21 cellular contexts compared by ENCODE assay signal in the genomic region with DNA sequence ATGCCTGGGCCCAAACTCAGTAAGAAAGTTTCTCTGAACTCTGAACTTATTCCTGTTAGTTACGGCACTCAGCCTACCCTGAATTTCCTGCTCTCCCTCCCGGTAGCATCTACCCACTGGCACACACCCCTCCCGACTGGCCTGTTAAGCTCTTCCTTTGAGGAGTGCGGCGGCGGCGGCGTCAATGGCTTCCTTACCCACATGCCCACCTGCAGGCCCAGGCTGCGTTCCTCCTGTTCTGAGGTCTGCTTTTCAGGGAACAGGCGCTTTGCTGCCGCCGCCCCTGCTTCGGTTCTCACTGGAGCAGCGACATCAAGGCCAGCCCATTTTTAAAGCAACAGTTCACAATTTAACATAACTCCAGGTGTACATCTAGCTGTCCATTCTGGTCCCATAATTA.
DNase-seq lines count a peak whose midpoint lies in the region; ATAC-seq, FAIRE-seq and TF ChIP-seq lines count a peak whose summit lies in the region.
"Had no signal": no experiment of that assay in that cellular context is flagged by ENCODE, and none has a peak within 500 bp of the region (broad histone marks: within the 10 kb centered on the region; RNA-seq: fewer than 3 reads in every experiment).

No MANE protein-coding gene starts in this region.

- peak; percentile 13 to 38 for DNase-seq in T47D (ENCODE audit: low read depth in 1 of 2, low spot score in 1 of 2)
- no peak for DNase-seq in mammary epithelial cell
- DNase-seq in PC-9, result no peak
- peak; percentile 61 for DNase-seq in kidney tubule cell (ENCODE audit: low spot score)
- DNase-seq in urothelium cell line (ENCODE audit: low spot score), result peak; percentile 51
- DNase-seq in activated CD4-positive, alpha-beta T cell treated with anti-CD3 and anti-CD28 coated beads for 36 hours, result no peak
- no peak for DNase-seq in WTC11 (ENCODE audit: low spot score)
- no peak for DNase-seq in NCI-H748 (lab: John Stamatoyannopoulos, UW; ENCODE audit: unreplicated experiment)
- DNase-seq: 8988T, EL, HFFc6, Karpas-422, MM.1S, NCI-H1105 treated with DMSO at 0.1 percent for 48 hours, NCI-H187, NCI-H2171 treated with DMSO at 0.1 percent for 48 hours, NCI-H774 had no signal

- H4K20me1 ChIP-seq in mammary epithelial cell (ENCODE audit: insufficient read depth, low read length) (no peaks in the 10 kb centered on the region), PC-9 (ENCODE audit: insufficient read depth) (no peaks in the 10 kb centered on the region)

- no peaks in the 10 kb centered on the region for H3K9me2 ChIP-seq in PC-9 (ENCODE audit: insufficient read depth)

- no peak for ATAC-seq in activated CD4-positive, alpha-beta T cell treated with anti-CD3 and anti-CD28 coated beads for 36 hours
- ATAC-seq in WTC11, result no peak
- ATAC-seq: GM23338, Panc1, Right ventricle myocardium inferior had no signal

- no peak for TF ChIP-seq CTCF in mammary epithelial cell (conservative IDR thresholded peaks at IDR 0.05 in 1 of 2, IDR thresholded peaks at IDR 0.05 in 1 of 2; ENCODE audit: extremely low read depth in 1 of 2, insufficient read depth in 1 of 2, low read depth in 1 of 2, low read length in 2 of 2)
- no peak for TF ChIP-seq CTCF in PC-9 (conservative IDR thresholded peaks at IDR 0.05)
- TF ChIP-seq CTCF in WTC11 (IDR thresholded peaks at IDR 0.05), result no peak

- FAIRE-seq in urothelium cell line (lab: Jason Lieb, UNC), result no peak

- 88% methylated on average over 14 of the region's 14 CpGs for WGBS in mammary epithelial cell (ENCODE audit: low coverage, missing lambda C conversion rate)

- POLR2A ChIA-PET in PC-9 (lab: Charles Lee; ENCODE audit: unreplicated experiment), result no interaction called here
- POLR2A ChIA-PET in activated CD4-positive, alpha-beta T cell treated with anti-CD3 and anti-CD28 coated beads for 36 hours (lab: Charles Lee), result no interaction called here
- POLR2A ChIA-PET in WTC11 (lab: Charles Lee), result no interaction called here

- peaks cover 13% of the 10 kb centered on the region for H3K9me3 Mint-ChIP-seq in activated CD4-positive, alpha-beta T cell treated with anti-CD3 and anti-CD28 coated beads for 36 hours (ENCODE audit: low read depth)
- peaks cover 88% of the 10 kb centered on the region for H3K9me3 Mint-ChIP-seq in WTC11

- no peak overlapping the region for H2AFZ ChIP-seq in mammary epithelial cell (ENCODE audit: low read depth, low read length)
- peak overlapping the region; percentile 68; the same call in 1 of the 2 replicates for H2AFZ ChIP-seq in PC-9
- H2AFZ ChIP-seq: GM23338 had no signal

- in situ Hi-C loops in T47D (cut with HindIII; ENCODE audit: low pct_unique_long_range_greater_than_20kb, low sequenced_read_pairs) (no loop called here), mammary epithelial cell (cut with MboI; ENCODE audit: low sequenced_read_pairs in 2 of 2) (no loop called here)

- H3K36me3 ChIP-seq in mammary epithelial cell (ENCODE audit: insufficient read depth, low read length), result no peaks in the 10 kb centered on the region
- no peaks in the 10 kb centered on the region for H3K36me3 ChIP-seq in PC-9 (ENCODE audit: low read depth)

- H3K27ac Mint-ChIP-seq in activated CD4-positive, alpha-beta T cell treated with anti-CD3 and anti-CD28 coated beads for 36 hours, result no peak overlapping the region
- H3K27ac Mint-ChIP-seq in WTC11, result no peak overlapping the region
- H3K27ac Mint-ChIP-seq: GM23338, HFFc6 had no signal

- H3K27me3 ChIP-seq in mammary epithelial cell (ENCODE audit: insufficient read depth, low read length) (no peaks in the 10 kb centered on the region), PC-9 (ENCODE audit: insufficient read depth, low read depth) (peaks cover 14% of the 10 kb centered on the region; the same call in 1 of the 2 replicates)

- no peaks in the 10 kb centered on the region for H3K79me2 ChIP-seq in mammary epithelial cell (ENCODE audit: insufficient read depth, low read length)
- no peaks in the 10 kb centered on the region for H3K79me2 ChIP-seq in PC-9 (ENCODE audit: low read depth)

- H3K4me2 ChIP-seq in mammary epithelial cell (ENCODE audit: insufficient read depth, low read depth, low read length), result no peak overlapping the region
- H3K4me2 ChIP-seq in PC-9, result peak overlapping the region; percentile 49
- H3K4me2 ChIP-seq: GM23338 had no signal

- no peak overlapping the region for H3K9ac ChIP-seq in mammary epithelial cell (ENCODE audit: insufficient read depth, low read length)

- no peak overlapping the region for H3K27ac ChIP-seq in mammary epithelial cell (ENCODE audit: insufficient read depth, low read depth, low read length)
- no peak overlapping the region for H3K27ac ChIP-seq in PC-9
- H3K27ac ChIP-seq: SK-N-MC had no signal

- no peak overlapping the region for H3K4me3 Mint-ChIP-seq in activated CD4-positive, alpha-beta T cell treated with anti-CD3 and anti-CD28 coated beads for 36 hours
- H3K4me3 Mint-ChIP-seq in WTC11, result no peak overlapping the region
- H3K4me3 Mint-ChIP-seq: GM23338, HFFc6 had no signal

- no peaks in the 10 kb centered on the region for H3F3A ChIP-seq in PC-9 (ENCODE audit: insufficient read depth, low read depth)

- H3K4me1 Mint-ChIP-seq in activated CD4-positive, alpha-beta T cell treated with anti-CD3 and anti-CD28 coated beads for 36 hours, result no peaks in the 10 kb centered on the region
- H3K4me1 Mint-ChIP-seq in WTC11, result no peaks in the 10 kb centered on the region
- H3K4me1 Mint-ChIP-seq: GM23338 had no signal

- H3K36me3 Mint-ChIP-seq in activated CD4-positive, alpha-beta T cell treated with anti-CD3 and anti-CD28 coated beads for 36 hours (ENCODE audit: low read depth), result no peaks in the 10 kb centered on the region
- peaks cover 76% of the 10 kb centered on the region for H3K36me3 Mint-ChIP-seq in WTC11

- CTCF ChIA-PET in mammary epithelial cell (lab: Charles Lee; ENCODE audit: low non-redundant PET) (no interaction called here), PC-9 (lab: Charles Lee) (no interaction called here), WTC11 (lab: Charles Lee) (no interaction called here)
- CTCF ChIA-PET in activated CD4-positive, alpha-beta T cell treated with anti-CD3 and anti-CD28 coated beads for 36 hours (lab: Charles Lee), result no interaction called here

- dilution Hi-C loops in mammary epithelial cell (cut with HindIII; ENCODE audit: low sequenced_read_pairs), result no loop called here

- intact Hi-C loops in mammary epithelial cell (cut with micrococcal nuclease), result no loop called here
- intact Hi-C loops in PC-9 (cut with micrococcal nuclease; ENCODE audit: unreplicated experiment), result no loop called here
- intact Hi-C loops in activated CD4-positive, alpha-beta T cell treated with anti-CD3 and anti-CD28 coated beads for 36 hours (cut with DNase I, micrococcal nuclease), result no loop called here

- no peaks in the 10 kb centered on the region for H3K27me3 Mint-ChIP-seq in activated CD4-positive, alpha-beta T cell treated with anti-CD3 and anti-CD28 coated beads for 36 hours
- H3K27me3 Mint-ChIP-seq in WTC11 (ENCODE audit: low read depth), result no peaks in the 10 kb centered on the region; the same call in 1 of the 2 replicates

- H3K4me3 ChIP-seq in mammary epithelial cell (replicated peaks in 1 of 3; ENCODE audit: insufficient read depth in 1 of 3, low read depth in 2 of 3, low read length in 3 of 3) (no peak overlapping the region), PC-9 (peak overlapping the region; percentile 22; the same call in 1 of the 2 replicates)
- H3K4me3 ChIP-seq: GM23338, SK-N-MC had no signal

- no peaks in the 10 kb centered on the region for H3K4me1 ChIP-seq in mammary epithelial cell (ENCODE audit: insufficient read depth, low read length)
- no peaks in the 10 kb centered on the region for H3K4me1 ChIP-seq in PC-9 (replicated peaks; ENCODE audit: insufficient read depth)

- BruUV-seq in mammary epithelial cell (replicated peaks; lab: Mats Ljungman, UMichigan) (no TSS peak), PC-9 (replicated peaks; lab: Mats Ljungman, UMichigan) (no TSS peak)

- H3K9me3 ChIP-seq in mammary epithelial cell (replicated peaks; ENCODE audit: insufficient read depth, low read length), result peaks cover 16% of the 10 kb centered on the region
- no peaks in the 10 kb centered on the region for H3K9me3 ChIP-seq in PC-9 (ENCODE audit: insufficient read depth, low read depth)

TF ChIP-seq in WTC11, 78 proteins besides CTCF, POLR2A, EP300 and RAD21:
- TF ChIP-seq, protein P1, sequence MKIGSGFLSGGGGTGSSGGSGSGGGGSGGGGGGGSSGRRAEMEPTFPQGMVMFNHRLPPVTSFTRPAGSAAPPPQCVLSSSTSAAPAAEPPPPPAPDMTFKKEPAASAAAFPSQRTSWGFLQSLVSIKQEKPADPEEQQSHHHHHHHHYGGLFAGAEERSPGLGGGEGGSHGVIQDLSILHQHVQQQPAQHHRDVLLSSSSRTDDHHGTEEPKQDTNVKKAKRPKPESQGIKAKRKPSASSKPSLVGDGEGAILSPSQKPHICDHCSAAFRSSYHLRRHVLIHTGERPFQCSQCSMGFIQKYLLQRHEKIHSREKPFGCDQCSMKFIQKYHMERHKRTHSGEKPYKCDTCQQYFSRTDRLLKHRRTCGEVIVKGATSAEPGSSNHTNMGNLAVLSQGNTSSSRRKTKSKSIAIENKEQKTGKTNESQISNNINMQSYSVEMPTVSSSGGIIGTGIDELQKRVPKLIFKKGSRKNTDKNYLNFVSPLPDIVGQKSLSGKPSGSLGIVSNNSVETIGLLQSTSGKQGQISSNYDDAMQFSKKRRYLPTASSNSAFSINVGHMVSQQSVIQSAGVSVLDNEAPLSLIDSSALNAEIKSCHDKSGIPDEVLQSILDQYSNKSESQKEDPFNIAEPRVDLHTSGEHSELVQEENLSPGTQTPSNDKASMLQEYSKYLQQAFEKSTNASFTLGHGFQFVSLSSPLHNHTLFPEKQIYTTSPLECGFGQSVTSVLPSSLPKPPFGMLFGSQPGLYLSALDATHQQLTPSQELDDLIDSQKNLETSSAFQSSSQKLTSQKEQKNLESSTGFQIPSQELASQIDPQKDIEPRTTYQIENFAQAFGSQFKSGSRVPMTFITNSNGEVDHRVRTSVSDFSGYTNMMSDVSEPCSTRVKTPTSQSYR (CRISPR knock-in tag; IDR thresholded peaks at IDR 0.05), result no peak
- no peak for TF ChIP-seq HMGA2 (CRISPR knock-in tag; IDR thresholded peaks at IDR 0.05)
- TF ChIP-seq IRF2 (CRISPR knock-in tag; IDR thresholded peaks at IDR 0.05; ENCODE audit: borderline replicate concordance, low read depth), result no peak
- TF ChIP-seq, protein P2, sequence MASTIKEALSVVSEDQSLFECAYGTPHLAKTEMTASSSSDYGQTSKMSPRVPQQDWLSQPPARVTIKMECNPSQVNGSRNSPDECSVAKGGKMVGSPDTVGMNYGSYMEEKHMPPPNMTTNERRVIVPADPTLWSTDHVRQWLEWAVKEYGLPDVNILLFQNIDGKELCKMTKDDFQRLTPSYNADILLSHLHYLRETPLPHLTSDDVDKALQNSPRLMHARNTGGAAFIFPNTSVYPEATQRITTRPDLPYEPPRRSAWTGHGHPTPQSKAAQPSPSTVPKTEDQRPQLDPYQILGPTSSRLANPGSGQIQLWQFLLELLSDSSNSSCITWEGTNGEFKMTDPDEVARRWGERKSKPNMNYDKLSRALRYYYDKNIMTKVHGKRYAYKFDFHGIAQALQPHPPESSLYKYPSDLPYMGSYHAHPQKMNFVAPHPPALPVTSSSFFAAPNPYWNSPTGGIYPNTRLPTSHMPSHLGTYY (CRISPR knock-in tag; IDR thresholded peaks at IDR 0.05), result no peak
- TF ChIP-seq ZNF138 (CRISPR knock-in tag; conservative IDR thresholded peaks at IDR 0.05), result no peak

Comparison
In these comparisons a context has a peak if more than half of its experiments do, and no peak if none do; other contexts are left out.
1. DNase-seq: peak in T47D (2 of 2), kidney tubule cell (single experiment) and urothelium cell line (single experiment); none in mammary epithelial cell (single experiment), PC-9 (0 of 2), activated CD4-positive, alpha-beta T cell treated with anti-CD3 and anti-CD28 coated beads for 36 hours (single experiment), WTC11 (single experiment) and NCI-H748 (single experiment).